Comparison of ENCODE assay signal across 17 cellular contexts in the genomic region with DNA sequence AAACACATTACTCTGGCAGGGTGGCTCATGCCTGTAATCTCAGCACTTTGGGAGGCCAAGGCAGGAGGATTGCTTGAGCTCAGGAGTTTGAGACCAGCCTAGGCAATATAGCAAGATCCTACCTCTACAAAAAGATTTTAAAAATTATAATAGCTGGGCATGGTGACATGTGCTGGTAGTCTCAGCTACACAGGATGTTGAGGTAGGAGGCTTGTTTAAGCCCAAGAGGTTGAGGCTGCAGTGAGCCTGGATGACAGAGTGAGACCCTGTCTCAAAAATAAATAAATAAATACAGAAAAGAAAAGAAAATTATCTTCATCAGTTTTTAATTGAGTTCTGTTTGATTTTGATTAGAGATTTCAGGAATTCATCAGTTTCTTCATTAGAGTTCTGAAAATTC. TPM values are rescaled to one million over a fixed set of nuclear protein-coding genes. Genes with fewer than 3 reads are reported as not detected.
DNase-seq lines count a peak whose midpoint lies in the region; ATAC-seq, FAIRE-seq and TF ChIP-seq lines count a peak whose summit lies in the region.
"Had no signal": no experiment of that assay in that cellular context is flagged by ENCODE, and none has a peak within 500 bp of the region (broad histone marks: within the 10 kb centered on the region; RNA-seq: fewer than 3 reads in every experiment).

No MANE protein-coding gene starts in this region.

- H3K4me3 Mint-ChIP-seq in CD4-positive, alpha-beta T cell = peak overlapping the region; percentile 15
- H3K4me3 Mint-ChIP-seq: CD4-positive, alpha-beta memory T cell; GM23338 had no signal

- no peaks in the 10 kb centered on the region for H3K27me3 Mint-ChIP-seq in CD4-positive, alpha-beta T cell
- H3K27me3 Mint-ChIP-seq: CD4-positive, alpha-beta memory T cell had no signal

- no peaks in the 10 kb centered on the region for H4K20me1 ChIP-seq in DOHH2 (ENCODE audit: control insufficient read depth, insufficient read depth, low read depth, low read length)
- peaks cover 14% of the 10 kb centered on the region for H4K20me1 ChIP-seq in Loucy (ENCODE audit: insufficient read depth, low read length, poor library complexity, severe bottlenecking)
- no peaks in the 10 kb centered on the region for H4K20me1 ChIP-seq in GM12878 (ENCODE audit: control insufficient read depth, insufficient read depth)

- ATAC-seq in CD4-positive, alpha-beta T cell (ENCODE audit: poor library complexity) = no peak
- peak; percentile 22; the same call in 2 of the 3 replicates for ATAC-seq in GM12878
- ATAC-seq: GM23338 had no signal

- TF ChIP-seq CTCF in CD4-positive, alpha-beta T cell (IDR thresholded peaks at IDR 0.05) = no peak
- no peak for TF ChIP-seq CTCF in DOHH2 (IDR thresholded peaks at IDR 0.05; ENCODE audit: low read depth, low read length, poor library complexity, severe bottlenecking)
- no peak for TF ChIP-seq CTCF in Loucy (conservative IDR thresholded peaks at IDR 0.05; ENCODE audit: low read length)
- TF ChIP-seq CTCF in GM12878 (IDR thresholded peaks at IDR 0.05 in 2 of 3, conservative IDR thresholded peaks at IDR 0.05 in 1 of 3; ENCODE audit: control insufficient read depth in 2 of 3, extremely low read depth in 1 of 3, insufficient read depth in 1 of 3, low read depth in 3 of 3, low read length in 3 of 3) = no peak

- H3K4me1 ChIP-seq in DOHH2 (ENCODE audit: control insufficient read depth, low read length) (peaks cover 36% of the 10 kb centered on the region), Loucy (ENCODE audit: insufficient read depth, low read length, poor library complexity, severe bottlenecking) (peaks cover 31% of the 10 kb centered on the region), GM12878 (ENCODE audit: control insufficient read depth, insufficient read depth, low read length) (peaks cover 13% of the 10 kb centered on the region; the same call in 1 of the 2 replicates)

- H3F3A ChIP-seq in DOHH2 (ENCODE audit: control insufficient read depth, insufficient read depth) (peaks cover 2% of the 10 kb centered on the region; the same call in 1 of the 2 replicates), Loucy (ENCODE audit: low read depth) (no peaks in the 10 kb centered on the region)

- H3K4me3 ChIP-seq in DOHH2 (ENCODE audit: low read length) (no peak overlapping the region), Loucy (ENCODE audit: low read length, poor library complexity, severe bottlenecking) (no peak overlapping the region), GM12878 (no peak overlapping the region)
- H3K4me3 ChIP-seq: GM23338 had no signal

- no peak overlapping the region for H3K27ac Mint-ChIP-seq in CD4-positive, alpha-beta T cell

- POLR2A ChIA-PET in CD4-positive, alpha-beta T cell (lab: Charles Lee) = interaction anchor here (0.6 kb wide), 1 partner anchor 24 kb away, joined by 4 read pairs; no protein-coding TSS in a partner anchor
- POLR2A ChIA-PET in GM12878 (lab: Charles Lee) = interaction anchor here (0.8 to 1.6 kb wide), 2 partner anchors 24 to 141 kb away, joined by 4 to 5 read pairs; a partner anchor contains a TSS

- in situ Hi-C loops in GM12878 (cut with MboI) = no loop called here

- no peak for DNase-seq in CD4-positive, alpha-beta T cell
- DNase-seq in GM12878 (ENCODE audit: low read depth, low spot score) = no peak
- no peak for DNase-seq in SHP77 (lab: John Stamatoyannopoulos, UW)
- no peak for DNase-seq in cerebellum (ENCODE audit: low spot score)
- DNase-seq in activated T-cell treated with anti-CD3 and anti-CD28 coated beads, Interleukin-2, amount 50 U/mL, for 48 hours = no peak
- DNase-seq: ACHN; BE2C; CD4-positive, alpha-beta memory T cell; DMS79 treated with DMSO at 0.1 percent for 48 hours; GDM1; HCEC 1CT had no signal

- no peak for FAIRE-seq in GM12878 (lab: Jason Lieb, UNC)
- FAIRE-seq: H54 had no signal

- H3K9ac ChIP-seq in Loucy (ENCODE audit: low read depth, low read length, poor library complexity, severe bottlenecking) (no peak overlapping the region), GM12878 (ENCODE audit: control insufficient read depth, insufficient read depth, low read length) (no peak overlapping the region)
- H3K9ac ChIP-seq: KMS-11 had no signal

- peaks cover 27% of the 10 kb centered on the region for H3K4me1 Mint-ChIP-seq in CD4-positive, alpha-beta T cell (ENCODE audit: low read depth)

- H3K9me3 Mint-ChIP-seq in CD4-positive, alpha-beta T cell = no peaks in the 10 kb centered on the region
- H3K9me3 Mint-ChIP-seq: GM23338 had no signal

- H2AFZ ChIP-seq in Loucy (ENCODE audit: low read length) (no peak overlapping the region), GM12878 (ENCODE audit: control insufficient read depth, low read depth, low read length) (no peak overlapping the region)
- H2AFZ ChIP-seq: GM23338 had no signal

- H3K36me3 ChIP-seq in DOHH2 (ENCODE audit: control insufficient read depth, low read length) (peaks cover 11% of the 10 kb centered on the region), Loucy (ENCODE audit: insufficient read depth, low read length) (peaks cover 16% of the 10 kb centered on the region; the same call in 1 of the 2 replicates), GM12878 (ENCODE audit: control insufficient read depth in 2 of 2, insufficient read depth in 2 of 2, low read length in 1 of 2) (peaks cover 0 to 6% of the 10 kb centered on the region in 2 experiments; a peak in 2 of 4 replicates)
- H3K36me3 ChIP-seq: BE2C had no signal

- RAD21 ChIA-PET in GM12878 (lab: Charles Lee; ENCODE audit: unreplicated experiment) = interaction anchor here (0.8 to 1.3 kb wide), 3 partner anchors 59 to 136 kb away, joined by 3 to 4 read pairs (median 3); no protein-coding TSS in a partner anchor

- no peak for TF ChIP-seq EP300 in GM12878 (IDR thresholded peaks at IDR 0.05; ENCODE audit: borderline replicate concordance in 1 of 2, control insufficient read depth in 1 of 2, low read depth in 2 of 2, low read length in 2 of 2)

- intact Hi-C loops in CD4-positive, alpha-beta T cell (cut with DNase I, micrococcal nuclease) = no loop called here
- intact Hi-C loops in GM12878 (cut with micrococcal nuclease; ENCODE audit: unreplicated experiment) = no loop called here

- CTCF ChIA-PET in CD4-positive, alpha-beta T cell (lab: Charles Lee) = no interaction called here
- CTCF ChIA-PET in GM12878 (lab: Yijun Ruan, JAX) = interaction anchor here (1.1 to 1.5 kb wide), 4 partner anchors 42 to 108 kb away, joined by 3 to 6 read pairs (median 4); a partner anchor contains a TSS

- H3K9me2 ChIP-seq in DOHH2 (replicated peaks; ENCODE audit: control insufficient read depth, low read length) (no peaks in the 10 kb centered on the region), Loucy (replicated peaks; ENCODE audit: low read depth, low read length) (no peaks in the 10 kb centered on the region)

- H3K36me3 Mint-ChIP-seq in CD4-positive, alpha-beta T cell (ENCODE audit: low read depth) = peaks cover 28% of the 10 kb centered on the region

- H3K27ac ChIP-seq in CD4-positive, alpha-beta T cell (ENCODE audit: low read depth, low read length) = no peak overlapping the region
- H3K27ac ChIP-seq in DOHH2 (ENCODE audit: low read depth, low read length) (no peak overlapping the region), GM12878 (ENCODE audit: control insufficient read depth, insufficient read depth) (no peak overlapping the region)
- H3K27ac ChIP-seq: C4-2B, KMS-11 had no signal

- no peak for TF ChIP-seq RAD21 in GM12878 (IDR thresholded peaks at IDR 0.05; ENCODE audit: insufficient read depth, low read depth, low read length)

- no TSS peak for BruUV-seq in GM12878 (replicated peaks; lab: Mats Ljungman, UMichigan)

- no peak for TF ChIP-seq POLR2A in GM12878 (IDR thresholded peaks at IDR 0.05; ENCODE audit: low read depth, low read length)

- H3K79me2 ChIP-seq in DOHH2 (ENCODE audit: control insufficient read depth, low read length) (peaks cover 51% of the 10 kb centered on the region), Loucy (ENCODE audit: insufficient read depth, low read length) (peaks cover 83% of the 10 kb centered on the region), GM12878 (ENCODE audit: control insufficient read depth, insufficient read depth, low read length) (peaks cover 54% of the 10 kb centered on the region)

- no peaks in the 10 kb centered on the region for H3K9me3 ChIP-seq in CD4-positive, alpha-beta T cell (ENCODE audit: control insufficient read depth, low read length)
- H3K9me3 ChIP-seq in DOHH2 (ENCODE audit: control insufficient read depth, insufficient read depth, low read length) (no peaks in the 10 kb centered on the region), Loucy (ENCODE audit: insufficient read depth, low read depth, low read length) (no peaks in the 10 kb centered on the region), GM12878 (replicated peaks; ENCODE audit: control insufficient read depth, insufficient read depth, low read length) (no peaks in the 10 kb centered on the region)
- H3K9me3 ChIP-seq: BE2C had no signal

- SMC1A ChIA-PET in GM12878 (lab: Charles Lee; ENCODE audit: uncharacterized antibody, unreplicated experiment) = interaction anchor here (1.0 to 1.9 kb wide), 3 partner anchors 13 to 59 kb away, joined by 3 to 5 read pairs (median 4); no protein-coding TSS in a partner anchor

- H3K27me3 ChIP-seq in CD4-positive, alpha-beta T cell (ENCODE audit: control insufficient read depth, insufficient read depth, low read length) = no peaks in the 10 kb centered on the region
- H3K27me3 ChIP-seq in DOHH2 (ENCODE audit: control insufficient read depth, low read length) (no peaks in the 10 kb centered on the region), Loucy (ENCODE audit: insufficient read depth, low read length, poor library complexity, severe bottlenecking) (no peaks in the 10 kb centered on the region), GM12878 (replicated peaks in 1 of 2; ENCODE audit: control insufficient read depth in 2 of 2, insufficient read depth in 2 of 2, low read length in 1 of 2) (no peaks in the 10 kb centered on the region)
- H3K27me3 ChIP-seq: BE2C had no signal

- H3K4me2 ChIP-seq in DOHH2 (ENCODE audit: low read length) (peak overlapping the region; percentile 16; the same call in 1 of the 2 replicates), Loucy (ENCODE audit: low read depth, low read length, poor library complexity, severe bottlenecking) (peak overlapping the region; percentile 60), GM12878 (ENCODE audit: control insufficient read depth, insufficient read depth) (no peak overlapping the region)
- H3K4me2 ChIP-seq: GM23338, KMS-11 had no signal

RNA-seq across cellular contexts. Expression of a gene that starts 5.2 kb away (rescaled TPM):
- total RNA-seq in CD4-positive, alpha-beta T cell = 10 to 100 TPM; 14.1 to 16.2 TPM
- 19.5 and 23.0 TPM in 2 replicates for total RNA-seq in GM12878 (2013; cell fraction: nucleolus; rRNA removed)
- total RNA-seq in GM12878 (2014; rRNA removed) (14.5 and 15.8 TPM in 2 replicates), GM12878 (2014; rRNA removed; fragmentation: Illumina TruSeq; extraction: Trizol) (11.8 and 13.6 TPM in 2 replicates), GM12878 (2021) (18.2 and 19.3 TPM in 2 replicates), cerebellum (13.0 TPM)
- polyA plus RNA-seq in GM12878 (2011; ENCODE audit: low read depth) = 2.9 TPM
- polyA plus RNA-seq in GM12878 (2011; rRNA removed) (4.7 and 8.2 TPM in 2 replicates), GM12878 (2014; fragmentation: Illumina TruSeq; extraction: Trizol) (9.1 and 10.6 TPM in 2 replicates), GM12878 (2014; fragmentation: Nextera tagmentation; extraction: Ambion mirVana) (1 to 10 TPM in 1 of 2 experiments, under 1 TPM in 1; 0.35 to 1.2 TPM), GM12878 (2014; rRNA removed) (10.7 and 14.0 TPM in 2 replicates), GM12878 (2016; fragmentation: Nextera tagmentation; extraction: Ambion mirVana) (10 to 100 TPM; 12.8 to 14.4 TPM)
- polyA plus RNA-seq in GM12878 (2011; cell fraction: cytosol; rRNA removed) = 12.0 and 15.1 TPM in 2 replicates
- 12.0 and 13.9 TPM in 2 replicates for polyA plus RNA-seq in GM12878 (2011; cell fraction: nucleus; rRNA removed)
- polyA plus RNA-seq in GM12878 (2012) = 4.8 and 5.4 TPM in 2 replicates
- 22.6 and 41.9 TPM in 2 replicates for polyA minus RNA-seq in GM12878 (2011; rRNA and poly(A)+ RNA removed)
- 11.0 and 13.6 TPM in 2 replicates for polyA minus RNA-seq in GM12878 (2011; cell fraction: cytosol; rRNA and poly(A)+ RNA removed)
- polyA minus RNA-seq in GM12878 (2011; cell fraction: nucleus; rRNA and poly(A)+ RNA removed) = 7.3 and 9.1 TPM in 2 replicates

RNA-seq across cellular contexts. Expression of a gene that starts 27.3 kb away (rescaled TPM):
- total RNA-seq in CD4-positive, alpha-beta T cell = 10 to 100 TPM; 67.2 to 69.9 TPM
- 537 and 614 TPM in 2 replicates for total RNA-seq in GM12878 (2013; cell fraction: nucleolus; rRNA removed)
- total RNA-seq in GM12878 (2014; rRNA removed) (62.9 and 75.3 TPM in 2 replicates), GM12878 (2014; rRNA removed; fragmentation: Illumina TruSeq; extraction: Trizol) (52.2 and 56.3 TPM in 2 replicates), GM12878 (2021) (171 and 177 TPM in 2 replicates), cerebellum (73.8 TPM)
- 105 TPM for polyA plus RNA-seq in GM12878 (2011; ENCODE audit: low read depth)
- polyA plus RNA-seq in GM12878 (2011; rRNA removed) (94.7 and 124 TPM in 2 replicates), GM12878 (2014; fragmentation: Illumina TruSeq; extraction: Trizol) (144 and 150 TPM in 2 replicates), GM12878 (2014; fragmentation: Nextera tagmentation; extraction: Ambion mirVana) (1 to 10 TPM; 2.4 to 3.6 TPM), GM12878 (2014; rRNA removed) (160 and 184 TPM in 2 replicates), GM12878 (2016; fragmentation: Nextera tagmentation; extraction: Ambion mirVana) (10 to 100 TPM; 73.8 to 82.3 TPM)
- 139 and 162 TPM in 2 replicates for polyA plus RNA-seq in GM12878 (2011; cell fraction: cytosol; rRNA removed)
- 458 and 495 TPM in 2 replicates for polyA plus RNA-seq in GM12878 (2011; cell fraction: nucleus; rRNA removed)
- polyA plus RNA-seq in GM12878 (2012) = 149 and 160 TPM in 2 replicates
- 180 and 262 TPM in 2 replicates for polyA minus RNA-seq in GM12878 (2011; rRNA and poly(A)+ RNA removed)
- polyA minus RNA-seq in GM12878 (2011; cell fraction: cytosol; rRNA and poly(A)+ RNA removed) = 77.4 and 82.9 TPM in 2 replicates
- polyA minus RNA-seq in GM12878 (2011; cell fraction: nucleus; rRNA and poly(A)+ RNA removed) = 89.6 and 141 TPM in 2 replicates
